ENCODE assay signal across 16 cellular contexts in the genomic region with DNA sequence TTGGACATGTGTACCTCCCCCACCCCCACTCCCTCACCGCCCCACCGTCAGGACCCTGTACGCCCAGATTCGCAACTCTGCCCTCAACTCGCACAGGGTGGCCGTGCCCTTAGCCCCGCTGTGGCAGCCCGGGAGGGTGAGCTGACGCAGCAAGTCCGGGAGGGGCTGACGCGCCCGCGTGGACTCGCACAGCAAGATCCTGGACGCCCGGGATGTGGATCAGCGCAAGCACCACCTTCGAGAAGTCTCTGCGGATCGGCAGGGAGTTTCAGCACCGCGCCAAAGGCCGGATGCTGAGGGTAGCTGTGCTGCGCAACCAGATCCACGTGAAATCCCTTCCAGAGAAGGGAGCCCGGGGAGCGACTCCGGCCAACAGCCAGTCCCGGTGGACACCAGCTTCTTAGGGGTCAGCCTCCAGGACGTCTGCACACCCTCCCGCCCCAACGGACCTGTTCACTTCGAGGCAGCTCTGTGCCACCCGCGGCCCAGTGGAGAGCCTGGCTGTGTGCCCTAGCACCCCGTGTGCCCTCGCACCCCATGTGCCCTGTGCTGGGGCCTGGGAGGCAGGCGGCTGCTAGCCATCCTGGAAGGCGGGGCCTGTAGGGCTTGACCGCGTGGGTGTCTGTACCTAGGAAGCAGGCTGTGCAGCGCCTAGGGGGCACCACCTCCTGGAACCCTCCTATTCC. TPM values are rescaled to one million over a fixed set of nuclear protein-coding genes. Genes with fewer than 3 reads are reported as not detected.
DNase-seq lines count a peak whose midpoint lies in the region; ATAC-seq and TF ChIP-seq lines count a peak whose summit lies in the region.
"Had no signal": no experiment of that assay in that cellular context is flagged by ENCODE, and none has a peak within 500 bp of the region (broad histone marks: within the 10 kb centered on the region; RNA-seq: fewer than 3 reads in every experiment).

No MANE protein-coding gene starts in this region.

- H3K79me1 ChIP-seq in mesenchymal stem cell (replicated peaks; ENCODE audit: low read length, poor library complexity, severe bottlenecking): no peaks in the 10 kb centered on the region

- no peak overlapping the region for H3K18ac ChIP-seq in mesenchymal stem cell (ENCODE audit: low read depth in 1 of 2, low read length in 2 of 2)

- no peaks in the 10 kb centered on the region for H3K9me3 ChIP-seq in GM23248 (ENCODE audit: low read depth)
- no peaks in the 10 kb centered on the region for H3K9me3 ChIP-seq in mesenchymal stem cell (ENCODE audit: control insufficient read depth, low read length)
- no peaks in the 10 kb centered on the region for H3K9me3 ChIP-seq in suprapubic skin

- 17% methylated on average over 35 to 42 of the region's 43 CpGs for WGBS in GM23248 (ENCODE audit: low coverage in 1 of 2, low lambda C conversion rate in 2 of 2, missing lambda C conversion rate in 2 of 2), 2 experiments
- WGBS in mesenchymal stem cell: 86% methylated on average over 43 of the region's 43 CpGs
- WGBS in suprapubic skin: 32% methylated on average over 12 of the region's 43 CpGs

- no peak overlapping the region for H2BK5ac ChIP-seq in mesenchymal stem cell (ENCODE audit: low read depth, low read length, poor library complexity, severe bottlenecking)

- no peak for TF ChIP-seq POLR2A in suprapubic skin (IDR thresholded peaks at IDR 0.05)

- H4K8ac ChIP-seq in mesenchymal stem cell (ENCODE audit: low read length): no peak overlapping the region

- 0 out of 2 replicates have a peak overlapping the region, but pooled peaks have one; percentile 1 for H3K4me3 ChIP-seq in ACC112 (ENCODE audit: low read depth, low read length)
- H3K4me3 ChIP-seq in GM23248: no peak overlapping the region
- peak overlapping the region; percentile 26 to 37 for H3K4me3 ChIP-seq in mesenchymal stem cell (ENCODE audit: insufficient read depth in 1 of 2, low read depth in 1 of 2, low read length in 2 of 2)
- no peak overlapping the region for H3K4me3 ChIP-seq in suprapubic skin
- H3K4me3 ChIP-seq: smooth muscle cell had no signal

- ATAC-seq in HG03565 (IDR thresholded peaks at IDR 0.05; ENCODE audit: unreplicated experiment): no peak
- ATAC-seq in left colon: no peak

- no peak overlapping the region for H3K4me2 ChIP-seq in GM23248 (ENCODE audit: unreplicated experiment)
- no peak overlapping the region for H3K4me2 ChIP-seq in mesenchymal stem cell (ENCODE audit: low read length, poor library complexity, severe bottlenecking)
- H3K4me2 ChIP-seq: smooth muscle cell had no signal

- H4K91ac ChIP-seq in mesenchymal stem cell (ENCODE audit: low read length): no peak overlapping the region

- H3K4me1 ChIP-seq in ACC112 (ENCODE audit: control insufficient read depth, insufficient read depth, low read length, unreplicated experiment): no peaks in the 10 kb centered on the region
- no peaks in the 10 kb centered on the region for H3K4me1 ChIP-seq in GM23248 (ENCODE audit: insufficient read depth)
- no peaks in the 10 kb centered on the region for H3K4me1 ChIP-seq in mesenchymal stem cell (ENCODE audit: control insufficient read depth, insufficient read depth, low read depth, low read length)
- H3K4me1 ChIP-seq in suprapubic skin: no peaks in the 10 kb centered on the region

- H2AFZ ChIP-seq in ACC112 (ENCODE audit: low read length, unreplicated experiment) (no peak overlapping the region), GM23248 (no peak overlapping the region), mesenchymal stem cell (ENCODE audit: low read depth, low read length) (no peak overlapping the region)

- H4K20me1 ChIP-seq in GM23248 (ENCODE audit: insufficient read depth): no peaks in the 10 kb centered on the region

- H3K27me3 ChIP-seq in ACC112 (ENCODE audit: insufficient read depth, low read length): peaks cover 51% of the 10 kb centered on the region
- peaks cover 17% of the 10 kb centered on the region; the same call in 1 of the 2 replicates for H3K27me3 ChIP-seq in GM23248 (replicated peaks; ENCODE audit: insufficient read depth)
- peaks cover 7 to 43% of the 10 kb centered on the region in 2 experiments for H3K27me3 ChIP-seq in mesenchymal stem cell (ENCODE audit: control insufficient read depth in 1 of 2, insufficient read depth in 1 of 2, low read length in 2 of 2)
- peaks cover 35% of the 10 kb centered on the region for H3K27me3 ChIP-seq in suprapubic skin

- no peaks in the 10 kb centered on the region for H3K9me2 ChIP-seq in GM23248 (ENCODE audit: insufficient read depth)

- intact Hi-C loops in left colon (cut with DNase I, micrococcal nuclease): no loop called here

- H3F3A ChIP-seq in GM23248 (ENCODE audit: insufficient read depth): no peaks in the 10 kb centered on the region

- H2BK15ac ChIP-seq in mesenchymal stem cell (ENCODE audit: low read depth, poor library complexity, severe bottlenecking): no peak overlapping the region

- no peaks in the 10 kb centered on the region for H3K79me2 ChIP-seq in ACC112 (ENCODE audit: control insufficient read depth, insufficient read depth, low read length, unreplicated experiment)
- H3K79me2 ChIP-seq in GM23248 (ENCODE audit: insufficient read depth): no peaks in the 10 kb centered on the region

- no peak overlapping the region for H3K23ac ChIP-seq in mesenchymal stem cell (ENCODE audit: low read length in 2 of 2)

- peak overlapping the region in 1 of 2 experiments; percentile 7 for H3K14ac ChIP-seq in mesenchymal stem cell (ENCODE audit: low read length in 2 of 2)

- no peaks in the 10 kb centered on the region for H3K36me3 ChIP-seq in ACC112 (ENCODE audit: insufficient read depth, low read length)
- H3K36me3 ChIP-seq in GM23248 (ENCODE audit: low read depth): no peaks in the 10 kb centered on the region
- no peaks in the 10 kb centered on the region for H3K36me3 ChIP-seq in mesenchymal stem cell (ENCODE audit: control insufficient read depth in 1 of 2, insufficient read depth in 2 of 2, low read depth in 1 of 2, low read length in 2 of 2)
- H3K36me3 ChIP-seq in suprapubic skin: no peaks in the 10 kb centered on the region

- in situ Hi-C loops in GM23248 (cut with MboI): no loop called here

- DNase-seq in GM23248: peak; percentile 11
- peak; percentile 10 for DNase-seq in amniotic epithelial cell (ENCODE audit: low read depth)
- DNase-seq in mesenchymal stem cell: no peak
- no peak for DNase-seq in suprapubic skin (ENCODE audit: low spot score in 2 of 2)
- DNase-seq in COR-L47 (lab: John Stamatoyannopoulos, UW): no peak
- no peak for DNase-seq in left colon
- DNase-seq: activated effector memory CD4-positive, alpha-beta T cell treated with anti-CD3 and anti-CD28 coated beads, Interleukin-2, amount 50 U/mL, for 16 hours; central memory CD4-positive, alpha-beta T cell; naive B cell; NCI-H1048; NCI-H748 treated with DMSO at 0.1 percent for 48 hours had no signal

- H3K4ac ChIP-seq in mesenchymal stem cell (ENCODE audit: low read depth in 1 of 2, low read length in 2 of 2): no peak overlapping the region

- no peak for TF ChIP-seq CTCF in suprapubic skin (IDR thresholded peaks at IDR 0.05)

- H3K27ac ChIP-seq in ACC112 (ENCODE audit: low read depth, low read length): no peak overlapping the region
- H3K27ac ChIP-seq in GM23248: no peak overlapping the region
- H3K27ac ChIP-seq in mesenchymal stem cell (ENCODE audit: low read length, poor library complexity, severe bottlenecking): no peak overlapping the region
- no peak overlapping the region for H3K27ac ChIP-seq in suprapubic skin

- no peak overlapping the region for H2AK5ac ChIP-seq in mesenchymal stem cell (ENCODE audit: low read length, severe bottlenecking)

- H3K9ac ChIP-seq in GM23248 (no peak overlapping the region), mesenchymal stem cell (ENCODE audit: low read length) (no peak overlapping the region)

- no peak overlapping the region for H2BK12ac ChIP-seq in mesenchymal stem cell (ENCODE audit: low read length in 2 of 2)

- no peak overlapping the region for H2BK120ac ChIP-seq in mesenchymal stem cell (ENCODE audit: low read depth, low read length)

- TF ChIP-seq EP300 in suprapubic skin (IDR thresholded peaks at IDR 0.05): no peak

RNA-seq across cellular contexts. Expression of gene GJA10, which starts 6.7 kb away (rescaled TPM):
- total RNA-seq in GM23248 (2014; rRNA removed; shearing (Covaris generic)): not detected in 2 replicates
- not detected in 2 replicates for polyA plus RNA-seq in GM23248 (2016; fragmentation: Nextera tagmentation; extraction: Ambion mirVana)
- polyA plus RNA-seq in mesenchymal stem cell (2013, experiment 1 of 2): not detected
- not detected for polyA plus RNA-seq in mesenchymal stem cell (2013, experiment 2 of 2)
- total RNA-seq in suprapubic skin (not detected), left colon (not detected)
- total RNA-seq: HT-29, smooth muscle cell had no signal
- polyA plus RNA-seq: esophagus, smooth muscle cell had no signal

RNA-seq across cellular contexts. Expression of gene CASP8AP2, which starts 57.9 kb away (rescaled TPM):
- total RNA-seq in GM23248 (2014; rRNA removed; shearing (Covaris generic)): 8.5 and 9.3 TPM in 2 replicates
- 16.5 and 20.4 TPM in 2 replicates for polyA plus RNA-seq in GM23248 (2016; fragmentation: Nextera tagmentation; extraction: Ambion mirVana)
- polyA plus RNA-seq in mesenchymal stem cell (2013, experiment 1 of 2): 7.6 TPM
- 8.1 TPM for polyA plus RNA-seq in mesenchymal stem cell (2013, experiment 2 of 2)
- total RNA-seq in suprapubic skin (10 to 100 TPM in 3 of 4 donors, 1 to 10 TPM in 1; 8.8 to 17.9 (median 13.7) TPM), left colon (10 to 100 TPM; 12.9 to 13.3 TPM)

Comparison
In these comparisons a context has a peak if more than half of its experiments do, and no peak if none do; other contexts are left out.
1. H3K4me3 ChIP-seq: peak in ACC112 (single experiment) and mesenchymal stem cell (2 of 2); none in GM23248 (single experiment) and suprapubic skin (single experiment).
2. DNase-seq: peak in GM23248 (single experiment) and amniotic epithelial cell (single experiment); none in mesenchymal stem cell (single experiment), suprapubic skin (0 of 2), COR-L47 (single experiment) and left colon (0 of 2).